8 cellular contexts compared by ENCODE assay signal in genomic region chr13:39263033-39263432, GRCh38.
DNase-seq lines count a peak whose midpoint lies in the region; ATAC-seq and TF ChIP-seq lines count a peak whose summit lies in the region.

No MANE protein-coding gene starts in this region.

- no peak overlapping the region for H3K4me3 Mint-ChIP-seq in CD4-positive, alpha-beta T cell
- H3K4me3 Mint-ChIP-seq in activated T-cell treated with anti-CD3 and anti-CD28 coated beads, Interleukin-2, amount 50 U/mL, for 72 hours: no peak overlapping the region

- no peak overlapping the region for H3K27ac ChIP-seq in CD4-positive, alpha-beta T cell (ENCODE audit: low read depth, low read length)
- no peak overlapping the region for H3K27ac ChIP-seq in effector memory CD4-positive, alpha-beta T cell (ENCODE audit: insufficient read depth, low read length, poor library complexity, severe bottlenecking)

- CTCF ChIA-PET in CD4-positive, alpha-beta T cell (lab: Charles Lee): no interaction called here

- intact Hi-C loops in CD4-positive, alpha-beta T cell (cut with DNase I, micrococcal nuclease): no loop called here
- intact Hi-C loops in head of caudate nucleus (cut with DNase I): loop anchor here (5.0 to 10.0 kb wide), 2 partner anchors 118 to 216 kb away; no protein-coding TSS in a partner anchor

- H3K27ac Mint-ChIP-seq in CD4-positive, alpha-beta T cell: no peak overlapping the region
- no peak overlapping the region for H3K27ac Mint-ChIP-seq in activated T-cell treated with anti-CD3 and anti-CD28 coated beads, Interleukin-2, amount 50 U/mL, for 72 hours

- no peaks in the 10 kb centered on the region for H3K36me3 ChIP-seq in effector memory CD4-positive, alpha-beta T cell (ENCODE audit: control insufficient read depth, insufficient read depth, low read length)

- POLR2A ChIA-PET in CD4-positive, alpha-beta T cell (lab: Charles Lee): no interaction called here

- no peak overlapping the region for H3K4me3 ChIP-seq in retinal pigment epithelial cell (ENCODE audit: low read length)
- no peak overlapping the region for H3K4me3 ChIP-seq in effector memory CD4-positive, alpha-beta T cell (ENCODE audit: insufficient read depth, low read depth, low read length, poor library complexity, severe bottlenecking)

- no peak for ATAC-seq in CD4-positive, alpha-beta T cell (ENCODE audit: poor library complexity)
- ATAC-seq in GM18867 (IDR thresholded peaks at IDR 0.05; ENCODE audit: unreplicated experiment) (peak; percentile 85), HG03103 (IDR thresholded peaks at IDR 0.05; ENCODE audit: low read depth, unreplicated experiment) (peak; percentile 90)
- ATAC-seq in activated T-cell treated with anti-CD3 and anti-CD28 coated beads, Interleukin-2, amount 50 U/mL, for 72 hours (replicated peaks in 1 of 2): peak; percentile 71 to 80

- peaks cover 4% of the 10 kb centered on the region for H3K4me1 Mint-ChIP-seq in CD4-positive, alpha-beta T cell (ENCODE audit: low read depth)
- peaks cover 15% of the 10 kb centered on the region for H3K4me1 Mint-ChIP-seq in activated T-cell treated with anti-CD3 and anti-CD28 coated beads, Interleukin-2, amount 50 U/mL, for 72 hours (ENCODE audit: low read depth)

- no peak for DNase-seq in CD4-positive, alpha-beta T cell
- peak; percentile 21 for DNase-seq in NCI-H226
- peak; percentile 40 to 56 for DNase-seq in activated T-cell treated with anti-CD3 and anti-CD28 coated beads, Interleukin-2, amount 50 U/mL, for 72 hours
- DNase-seq in head of caudate nucleus: peak in 37 of 42 donors; percentile 10 to 87 (median 57)
- no peak for DNase-seq in retinal pigment epithelial cell (ENCODE audit: low read depth)
- DNase-seq in effector memory CD4-positive, alpha-beta T cell: no peak

- H3K36me3 Mint-ChIP-seq in CD4-positive, alpha-beta T cell (ENCODE audit: low read depth): no peaks in the 10 kb centered on the region
- H3K36me3 Mint-ChIP-seq in activated T-cell treated with anti-CD3 and anti-CD28 coated beads, Interleukin-2, amount 50 U/mL, for 72 hours (ENCODE audit: insufficient read depth in 2 of 2): no peaks in the 10 kb centered on the region

- H3K27me3 ChIP-seq in CD4-positive, alpha-beta T cell (ENCODE audit: control insufficient read depth, insufficient read depth, low read length): no peaks in the 10 kb centered on the region
- H3K27me3 ChIP-seq in effector memory CD4-positive, alpha-beta T cell (replicated peaks; ENCODE audit: control insufficient read depth, insufficient read depth, low read length, poor library complexity, severe bottlenecking): no peaks in the 10 kb centered on the region

- peak; percentile 43 for TF ChIP-seq CTCF in CD4-positive, alpha-beta T cell (IDR thresholded peaks at IDR 0.05)
- peak; percentile 75 for TF ChIP-seq CTCF in retinal pigment epithelial cell (conservative IDR thresholded peaks at IDR 0.05; ENCODE audit: low read depth, low read length)

- H3K27me3 Mint-ChIP-seq in CD4-positive, alpha-beta T cell: peaks cover 14% of the 10 kb centered on the region
- H3K27me3 Mint-ChIP-seq in activated T-cell treated with anti-CD3 and anti-CD28 coated beads, Interleukin-2, amount 50 U/mL, for 72 hours (ENCODE audit: low read depth): peaks cover 5% of the 10 kb centered on the region

- H3K4me1 ChIP-seq in effector memory CD4-positive, alpha-beta T cell (ENCODE audit: control insufficient read depth, insufficient read depth, low read length, poor library complexity, severe bottlenecking): no peaks in the 10 kb centered on the region

- peaks cover 3% of the 10 kb centered on the region for H3K9me3 Mint-ChIP-seq in CD4-positive, alpha-beta T cell
- peaks cover 0 to 1% of the 10 kb centered on the region in 2 donors for H3K9me3 Mint-ChIP-seq in activated T-cell treated with anti-CD3 and anti-CD28 coated beads, Interleukin-2, amount 50 U/mL, for 72 hours

- no peaks in the 10 kb centered on the region for H3K9me3 ChIP-seq in CD4-positive, alpha-beta T cell (ENCODE audit: control insufficient read depth, low read length)
- no peaks in the 10 kb centered on the region for H3K9me3 ChIP-seq in effector memory CD4-positive, alpha-beta T cell (ENCODE audit: control insufficient read depth, low read length)

Comparison
In these comparisons a context has a peak if more than half of its experiments do, and no peak if none do; other contexts are left out.
1. DNase-seq: peak in NCI-H226 (single experiment), activated T-cell treated with anti-CD3 and anti-CD28 coated beads, Interleukin-2, amount 50 U/mL, for 72 hours (2 of 2) and head of caudate nucleus (37 of 42); none in CD4-positive, alpha-beta T cell (0 of 10), retinal pigment epithelial cell (single experiment) and effector memory CD4-positive, alpha-beta T cell (0 of 3).